8 cellular contexts compared by ENCODE assay signal in the genomic region with DNA sequence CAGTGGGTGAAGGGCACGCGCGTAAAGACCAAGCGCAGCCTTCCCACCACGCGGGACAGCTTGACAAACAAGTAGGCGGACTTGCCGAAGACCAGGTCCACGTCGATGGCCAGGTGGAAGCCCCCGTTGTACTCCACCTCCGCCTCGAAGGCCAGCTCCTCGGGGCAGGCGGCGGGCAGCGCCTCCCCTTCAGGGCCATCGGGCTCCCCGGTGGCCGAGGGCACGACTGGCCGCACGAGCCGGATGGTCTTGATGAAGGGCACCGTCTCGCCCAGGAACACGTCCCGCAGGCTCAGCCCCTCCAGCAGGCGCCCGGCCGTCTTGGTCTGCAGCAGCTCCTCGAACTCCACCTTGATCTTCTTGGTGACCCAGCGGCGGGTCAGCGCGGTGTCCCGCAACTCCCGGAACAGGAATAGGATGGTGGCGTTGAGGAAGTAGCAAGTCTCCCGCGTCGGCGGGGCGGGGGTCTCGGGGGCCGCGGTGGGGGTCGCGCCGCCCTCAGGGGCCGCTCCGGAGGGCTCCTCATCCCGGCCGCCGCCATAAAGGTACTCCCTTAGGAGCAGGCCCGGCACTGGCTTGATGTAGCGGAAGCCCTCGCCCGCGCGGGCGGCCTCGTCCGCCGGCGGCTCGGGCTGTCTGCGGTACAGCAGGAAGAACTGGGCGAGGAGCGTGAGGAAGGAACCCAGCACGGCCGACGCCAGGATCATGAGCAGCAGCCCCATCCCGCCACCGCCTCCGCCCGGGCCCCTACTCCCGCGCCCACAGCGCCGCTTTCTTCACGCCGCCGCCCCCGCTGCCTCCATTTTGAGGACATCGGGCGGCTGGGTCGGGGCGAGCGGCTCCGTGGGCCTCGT. TPM values are rescaled to one million over a fixed set of nuclear protein-coding genes. Genes with fewer than 3 reads are reported as not detected.
DNase-seq lines count a peak whose midpoint lies in the region; ATAC-seq and TF ChIP-seq lines count a peak whose summit lies in the region.

No MANE protein-coding gene starts in this region.

- CTCF ChIA-PET in activated B cell treated with CpG ODN at 0.5 μM for 24 hours (lab: Charles Lee): interaction anchor here (1.0 kb wide), 1 partner anchor 56 kb away, joined by 3 read pairs; no protein-coding TSS in a partner anchor

- POLR2A ChIA-PET in activated B cell treated with CpG ODN at 0.5 μM for 24 hours (lab: Charles Lee): no interaction called here

- peaks cover 4% of the 10 kb centered on the region for H3K36me3 Mint-ChIP-seq in activated B cell treated with CpG ODN at 0.5 μM for 24 hours (ENCODE audit: low read depth)

- 0% methylated on average over 92 of the region's 92 CpGs for WGBS in ectodermal cell, 2 experiments
- 0 to 1% methylated on average over 23 to 64 of the region's 92 CpGs for WGBS in lower leg skin, 2 donors

- intact Hi-C loops in activated B cell treated with CpG ODN at 0.5 μM for 24 hours (cut with micrococcal nuclease) (loop anchor here (1.0 to 10.0 kb wide), 5 partner anchors 9 to 1380 kb away; partner anchors contain the start of genes CACUL1, ENO4, FAM204A and RAB11FIP2), lower leg skin (cut with DNase I; ENCODE audit: low total_unique reads) (no loop called here)

- H3K4me3 Mint-ChIP-seq in activated B cell treated with CpG ODN at 0.5 μM for 24 hours: peak overlapping the region; percentile 93

- ATAC-seq in GM21423 (IDR thresholded peaks at IDR 0.05; ENCODE audit: unreplicated experiment): peak; percentile 30
- ATAC-seq in activated B cell treated with CpG ODN at 0.5 μM for 24 hours (ENCODE audit: low read depth): peak; percentile 40

- no peaks in the 10 kb centered on the region for H3K9me3 Mint-ChIP-seq in activated B cell treated with CpG ODN at 0.5 μM for 24 hours

- H3K27me3 Mint-ChIP-seq in activated B cell treated with CpG ODN at 0.5 μM for 24 hours: peaks cover 13% of the 10 kb centered on the region

- H3K4me3 ChIP-seq in ectodermal cell (ENCODE audit: insufficient read depth, low read depth, low read length) (peak overlapping the region; percentile 92), lower leg skin (ENCODE audit: low read depth, poor library complexity, severe bottlenecking) (peak overlapping the region; percentile 54)

- TF ChIP-seq CTCF in activated B cell treated with CpG ODN at 0.5 μM for 24 hours (IDR thresholded peaks at IDR 0.05) (no peak), lower leg skin (IDR thresholded peaks at IDR 0.05) (no peak)

- DNase-seq in GM03348 (ENCODE audit: low spot score) (peak; percentile 34), HK-2 (ENCODE audit: unreplicated experiment) (peak; percentile 53), activated B cell treated with CpG ODN at 0.5 μM for 24 hours (peak; percentile 38), lower leg skin (ENCODE audit: low spot score in 2 of 2) (peak in 1 of 2 donors; percentile 88), NCI-H524 treated with DMSO at 0.1 percent for 48 hours (lab: John Stamatoyannopoulos, UW) (no peak)
- peak; percentile 8 for DNase-seq in stimulated activated CD8-positive, alpha-beta memory T cell treated with anti-CD3 and anti-CD28 coated beads, Interleukin-12 subunit alpha, Interleukin-12 subunit beta, amount 100 ng/mL, for 4 hours (ENCODE audit: low read depth)

- H3K4me1 ChIP-seq in ectodermal cell (ENCODE audit: control insufficient read depth, insufficient read depth, low read length): peaks cover 4% of the 10 kb centered on the region

- TF ChIP-seq POLR2A in lower leg skin (IDR thresholded peaks at IDR 0.05): no peak

- H3K4me1 Mint-ChIP-seq in activated B cell treated with CpG ODN at 0.5 μM for 24 hours: peaks cover 38% of the 10 kb centered on the region

- H3K9me3 ChIP-seq in ectodermal cell (ENCODE audit: control insufficient read depth, low read length): no peaks in the 10 kb centered on the region

- H3K27me3 ChIP-seq in ectodermal cell (ENCODE audit: control insufficient read depth, insufficient read depth, low read length, poor library complexity, severe bottlenecking): peaks cover 45% of the 10 kb centered on the region

- H3K27ac ChIP-seq in ectodermal cell (ENCODE audit: insufficient read depth, low read depth, low read length, poor library complexity, severe bottlenecking): peak overlapping the region; percentile 30

- H3K36me3 ChIP-seq in ectodermal cell (ENCODE audit: control insufficient read depth, insufficient read depth, low read length): no peaks in the 10 kb centered on the region

- peak overlapping the region; percentile 75 for H3K27ac Mint-ChIP-seq in activated B cell treated with CpG ODN at 0.5 μM for 24 hours

RNA-seq across cellular contexts. Expression of gene PDZD8, which starts 0.5 kb away (rescaled TPM):
- total RNA-seq in activated B cell treated with CpG ODN at 0.5 μM for 24 hours: 13.2 and 13.7 TPM in 2 replicates
- polyA plus RNA-seq in ectodermal cell (2013, experiment 1 of 4): 15.6 TPM
- 16.4 TPM for polyA plus RNA-seq in ectodermal cell (2013, experiment 2 of 4)
- 16.5 TPM for polyA plus RNA-seq in ectodermal cell (2013, experiment 3 of 4)
- polyA plus RNA-seq in ectodermal cell (2013, experiment 4 of 4): 17.5 TPM
- 10 to 100 TPM; 20.6 to 29.4 (median 27.8) TPM for total RNA-seq in lower leg skin
